ENCODE assay signal across 8 cellular contexts in the genomic region with DNA sequence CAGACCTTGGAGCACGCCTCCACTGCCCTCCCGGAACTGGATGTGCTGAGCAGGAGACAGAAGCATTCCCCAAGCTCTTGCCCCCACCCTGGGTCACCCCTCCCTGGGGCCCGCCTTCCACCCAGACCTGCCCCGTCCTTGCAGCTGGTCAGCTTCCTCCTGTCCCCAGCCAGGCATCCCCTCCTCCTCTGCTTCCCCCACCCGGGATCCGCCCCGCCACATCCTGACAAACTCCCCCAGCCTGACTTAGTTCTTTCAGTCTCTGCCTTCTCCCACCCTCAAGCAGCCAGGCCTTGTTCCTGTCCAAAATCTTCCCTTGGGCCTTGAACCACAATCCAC. TPM values are rescaled to one million over a fixed set of nuclear protein-coding genes. Genes with fewer than 3 reads are reported as not detected.
DNase-seq lines count a peak whose midpoint lies in the region; ATAC-seq, FAIRE-seq and TF ChIP-seq lines count a peak whose summit lies in the region.

No MANE protein-coding gene starts in this region.

- peaks cover 10 to 21% (median 12%) of the 10 kb centered on the region in 4 donors for H3K4me1 Mint-ChIP-seq in naive thymus-derived CD8-positive, alpha-beta T cell
- H3K4me1 Mint-ChIP-seq in activated CD8-positive, alpha-beta T cell treated with anti-CD3 and anti-CD28 coated beads for 36 hours (ENCODE audit: low read depth) = peaks cover 9% of the 10 kb centered on the region

- peak overlapping the region; percentile 90; the same call in 1 of the 2 replicates for H2BK20ac ChIP-seq in H1 (ENCODE audit: low read length)

- H2BK15ac ChIP-seq in H1 (ENCODE audit: low read length) = 0 out of 2 replicates have a peak overlapping the region, but pooled peaks have one; percentile 61

- H2BK12ac ChIP-seq in H1 (ENCODE audit: low read depth, low read length) = no peak overlapping the region

- peaks cover 0 to 1% (median 0%) of the 10 kb centered on the region in 9 donors for H3K9me3 Mint-ChIP-seq in naive thymus-derived CD8-positive, alpha-beta T cell
- no peaks in the 10 kb centered on the region for H3K9me3 Mint-ChIP-seq in activated CD8-positive, alpha-beta T cell treated with anti-CD3 and anti-CD28 coated beads for 36 hours

- H4K20me1 ChIP-seq in H1 (replicated peaks in 1 of 2; ENCODE audit: control insufficient read depth in 1 of 2, insufficient read depth in 2 of 2, low read length in 2 of 2) = peaks cover 0 to 7% of the 10 kb centered on the region in 2 experiments

- H2BK5ac ChIP-seq in H1 (ENCODE audit: low read depth, low read length) = peak overlapping the region; percentile 60; the same call in 1 of the 2 replicates

- no peaks in the 10 kb centered on the region; a peak in 2 of 7 replicates for H3K27me3 ChIP-seq in H1 (replicated peaks in 1 of 4; ENCODE audit: control insufficient read depth in 3 of 4, extremely low read depth in 1 of 4, insufficient read depth in 3 of 4, low read length in 3 of 4)

- H3K36me3 ChIP-seq in H1 (ENCODE audit: control insufficient read depth in 2 of 4, insufficient read depth in 4 of 4, low read length in 3 of 4) = no peaks in the 10 kb centered on the region

- CTCF ChIA-PET in H1 (lab: Charles Lee; ENCODE audit: partially characterized antibody) = interaction anchor here (0.7 to 2.2 kb wide), 5 partner anchors 12 to 57 kb away, joined by 3 to 6 read pairs (median 3); no protein-coding TSS in a partner anchor
- CTCF ChIA-PET in activated CD8-positive, alpha-beta T cell treated with anti-CD3 and anti-CD28 coated beads for 36 hours (lab: Charles Lee) = no interaction called here

- POLR2A ChIA-PET in H1 (lab: Charles Lee; ENCODE audit: partially characterized antibody) = interaction anchor here (0.6 to 1.8 kb wide), 4 partner anchors 13 to 186 kb away, joined by 3 to 9 read pairs (median 3); no protein-coding TSS in a partner anchor
- POLR2A ChIA-PET in naive thymus-derived CD8-positive, alpha-beta T cell (lab: Charles Lee) = interaction anchor here (1.3 kb wide), 1 partner anchor 15 kb away, joined by 3 read pairs; no protein-coding TSS in a partner anchor
- POLR2A ChIA-PET in activated CD8-positive, alpha-beta T cell treated with anti-CD3 and anti-CD28 coated beads for 36 hours (lab: Charles Lee) = interaction anchor here (1.5 kb wide), 1 partner anchor 13 kb away, joined by 3 read pairs; no protein-coding TSS in a partner anchor

- H3K79me1 ChIP-seq in H1 (ENCODE audit: low read depth, low read length) = no peaks in the 10 kb centered on the region; the same call in 1 of the 2 replicates

- no peak overlapping the region for H3K27ac ChIP-seq in H1 (ENCODE audit: low read depth, low read length)

- peak overlapping the region; percentile 21 for H3K4ac ChIP-seq in H1 (replicated peaks; ENCODE audit: insufficient read length, low read depth, low read length)

- H3K27ac Mint-ChIP-seq in naive thymus-derived CD8-positive, alpha-beta T cell = peak overlapping the region in 5 of 10 donors; percentile 27 to 68 (median 35)
- no peak overlapping the region for H3K27ac Mint-ChIP-seq in activated CD8-positive, alpha-beta T cell treated with anti-CD3 and anti-CD28 coated beads for 36 hours

- TF ChIP-seq EP300 in H1 (IDR thresholded peaks at IDR 0.05; ENCODE audit: borderline replicate concordance in 1 of 2, low read depth in 2 of 2, low read length in 2 of 2) = no peak

- peak overlapping the region; percentile 60; the same call in 1 of the 2 replicates for H3K18ac ChIP-seq in H1 (ENCODE audit: extremely low read depth, low read length)

- no peak overlapping the region for H3K23ac ChIP-seq in H1 (ENCODE audit: insufficient read length)

- H2AK5ac ChIP-seq in H1 (ENCODE audit: low read depth, low read length) = no peak overlapping the region

- no peak overlapping the region for H2AFZ ChIP-seq in H1 (ENCODE audit: low read length)

- no peak overlapping the region for H3K14ac ChIP-seq in H1 (ENCODE audit: insufficient read length)

- no peak overlapping the region for H3K56ac ChIP-seq in H1 (replicated peaks; ENCODE audit: insufficient read length, low read depth, low read length)

- H3K4me3 ChIP-seq in H1 (ENCODE audit: extremely low read depth in 1 of 4, insufficient read depth in 2 of 4, low read depth in 3 of 4, low read length in 4 of 4) = no peak overlapping the region

- peak overlapping the region; percentile 47 for H2BK120ac ChIP-seq in H1 (replicated peaks; ENCODE audit: low read depth, low read length)

- no peak for TF ChIP-seq RAD21 in H1 (IDR thresholded peaks at IDR 0.05 in 1 of 2, conservative IDR thresholded peaks at IDR 0.05 in 1 of 2; ENCODE audit: low read depth in 2 of 2, low read length in 2 of 2)

- no peak overlapping the region for H4K5ac ChIP-seq in H1 (ENCODE audit: insufficient read length, low read depth, low read length)

- peaks cover 0 to 8% of the 10 kb centered on the region in 2 experiments; a peak in 2 of 4 replicates for H3K79me2 ChIP-seq in H1 (ENCODE audit: control insufficient read depth in 1 of 2, insufficient read depth in 2 of 2, low read length in 2 of 2)

- H3K36me3 Mint-ChIP-seq in naive thymus-derived CD8-positive, alpha-beta T cell = no peaks in the 10 kb centered on the region
- H3K36me3 Mint-ChIP-seq in activated CD8-positive, alpha-beta T cell treated with anti-CD3 and anti-CD28 coated beads for 36 hours (ENCODE audit: low read depth) = no peaks in the 10 kb centered on the region

- H3K4me3 Mint-ChIP-seq in naive thymus-derived CD8-positive, alpha-beta T cell = peak overlapping the region; percentile 29 to 79 (median 60)
- no peak overlapping the region for H3K4me3 Mint-ChIP-seq in activated CD8-positive, alpha-beta T cell treated with anti-CD3 and anti-CD28 coated beads for 36 hours

- intact Hi-C loops in activated CD8-positive, alpha-beta T cell treated with anti-CD3 and anti-CD28 coated beads for 36 hours (cut with micrococcal nuclease) = no loop called here

- 86% methylated on average over 2 of the region's 7 CpGs; no CpG with 5 or more reads in 1 of the 2 experiments for WGBS in H1 (ENCODE audit: extremely low coverage in 1 of 2, insufficient coverage in 1 of 2, insufficient read length in 1 of 2, insufficient replicate concordance in 2 of 2, low coverage in 1 of 2, low lambda C conversion rate in 2 of 2, missing lambda C conversion rate in 1 of 2), 2 experiments

- H3K27me3 Mint-ChIP-seq in naive thymus-derived CD8-positive, alpha-beta T cell = peaks cover 4 to 14% (median 7%) of the 10 kb centered on the region in 5 donors
- peaks cover 10% of the 10 kb centered on the region for H3K27me3 Mint-ChIP-seq in activated CD8-positive, alpha-beta T cell treated with anti-CD3 and anti-CD28 coated beads for 36 hours

- no peak overlapping the region for H3K4me2 ChIP-seq in H1 (ENCODE audit: insufficient read depth in 1 of 2, low read depth in 2 of 2, low read length in 2 of 2)

- no peak for ATAC-seq in naive thymus-derived CD8-positive, alpha-beta T cell
- ATAC-seq in activated CD8-positive, alpha-beta T cell treated with anti-CD3 and anti-CD28 coated beads for 36 hours = no peak
- ATAC-seq in HG02610 (IDR thresholded peaks at IDR 0.05; ENCODE audit: unreplicated experiment) = no peak
- no peak for ATAC-seq in GM21717 (IDR thresholded peaks at IDR 0.05; ENCODE audit: unreplicated experiment)
- ATAC-seq in GM19452 (IDR thresholded peaks at IDR 0.05; ENCODE audit: unreplicated experiment) = no peak

- H3K9ac ChIP-seq in H1 (replicated peaks in 1 of 4; ENCODE audit: extremely low read depth in 1 of 4, low read depth in 3 of 4, low read length in 3 of 4) = no peak overlapping the region

- no peaks in the 10 kb centered on the region; a peak in 1 of 4 replicates for H3K9me3 ChIP-seq in H1 (ENCODE audit: insufficient read depth in 2 of 2, low read depth in 1 of 2, low read length in 1 of 2)

- no peak for TF ChIP-seq CTCF in H1 (IDR thresholded peaks at IDR 0.05; ENCODE audit: control extremely low read depth in 1 of 3, insufficient read depth in 1 of 3, low read depth in 1 of 3, low read length in 3 of 3)
- TF ChIP-seq CTCF in activated CD8-positive, alpha-beta T cell treated with anti-CD3 and anti-CD28 coated beads for 36 hours (IDR thresholded peaks at IDR 0.05) = no peak

- no peak for FAIRE-seq in H1 (lab: Jason Lieb, UNC)

- H4K91ac ChIP-seq in H1 (replicated peaks; ENCODE audit: insufficient read length, low read length) = peak overlapping the region; percentile 89

- no peak overlapping the region for H4K8ac ChIP-seq in H1 (ENCODE audit: extremely low read depth, insufficient read depth, low read length)

- H3K4me1 ChIP-seq in H1 (replicated peaks in 1 of 4; ENCODE audit: control insufficient read depth in 3 of 4, insufficient read depth in 4 of 4, low read length in 3 of 4) = peaks cover 3 to 35% (median 18%) of the 10 kb centered on the region in 4 experiments

- DNase-seq in COLO829 (ENCODE audit: low spot score) = peak; percentile 61
- DNase-seq in NOMO-1 treated with dmso at 0.1 percent for 144 hours (lab: John Stamatoyannopoulos, UW; ENCODE audit: unreplicated experiment) = peak; percentile 59
- DNase-seq in H1 (ENCODE audit: low read depth in 1 of 2, low spot score in 2 of 2) = no peak
- no peak for DNase-seq in naive thymus-derived CD8-positive, alpha-beta T cell
- no peak for DNase-seq in activated CD8-positive, alpha-beta T cell treated with anti-CD3 and anti-CD28 coated beads for 36 hours

- no peak for TF ChIP-seq POLR2A in H1 (IDR thresholded peaks at IDR 0.05; ENCODE audit: control extremely low read depth in 1 of 2, low read depth in 2 of 2, low read length in 2 of 2)

- peaks cover 2% of the 10 kb centered on the region; the same call in 1 of the 2 replicates for H3K23me2 ChIP-seq in H1 (ENCODE audit: low read depth, low read length)

RNA-seq across cellular contexts. Expression of a gene that starts 1.1 kb away (rescaled TPM):
- 92.8 and 106 TPM in 2 replicates for total RNA-seq in H1 (2021; fragmentation: NEBNext Ultra II Directional; extraction: Animal tissue kit (Norgen Biotek cat#: 25700))
- polyA plus RNA-seq in H1 (2011; rRNA removed) = 58.3 and 83.3 TPM in 2 replicates
- 58.5 TPM for polyA plus RNA-seq in H1 (2011; cell fraction: cytosol; rRNA removed)
- polyA plus RNA-seq in H1 (2011; cell fraction: nucleus; rRNA removed) = 226 TPM
- 63.1 to 97.9 TPM (median 90.3 TPM) in 4 replicates for polyA plus RNA-seq in H1 (2012, experiment 1 of 2)
- 97.7 TPM for polyA plus RNA-seq in H1 (2012, experiment 2 of 2)
- polyA plus RNA-seq in H1 (2013, experiment 1 of 2) = 115 TPM
- polyA plus RNA-seq in H1 (2013, experiment 2 of 2) = 92.5 TPM
- polyA minus RNA-seq in H1 (2011; rRNA and poly(A)+ RNA removed) = 71.0 and 71.3 TPM in 2 replicates
- polyA minus RNA-seq in H1 (2011; cell fraction: cytosol; rRNA and poly(A)+ RNA removed) = 70.6 TPM
- polyA minus RNA-seq in H1 (2011; cell fraction: nucleus; rRNA and poly(A)+ RNA removed) = 62.9 TPM
- total RNA-seq in naive thymus-derived CD8-positive, alpha-beta T cell = 10 to 100 TPM; 14.3 to 16.7 TPM
- polyA plus RNA-seq in naive thymus-derived CD8-positive, alpha-beta T cell = 1 to 10 TPM in 2 of 3 donors, under 1 TPM in 1; 0.72 to 4.1 (median 1.1) TPM
- 10 to 100 TPM; 22.1 to 26.4 TPM for total RNA-seq in activated CD8-positive, alpha-beta T cell treated with anti-CD3 and anti-CD28 coated beads for 36 hours

RNA-seq across cellular contexts. Expression of a gene that starts 18.2 kb away (rescaled TPM):
- 1.1 TPM in 2 replicates for total RNA-seq in H1 (2021; fragmentation: NEBNext Ultra II Directional; extraction: Animal tissue kit (Norgen Biotek cat#: 25700))
- polyA plus RNA-seq in H1 (2011; rRNA removed) = 1.9 and 3.6 TPM in 2 replicates
- polyA plus RNA-seq in H1 (2011; cell fraction: cytosol; rRNA removed) = 2.0 TPM
- 13.0 TPM for polyA plus RNA-seq in H1 (2011; cell fraction: nucleus; rRNA removed)
- 0.58 to 2.1 TPM (median 1.6 TPM) in 4 replicates for polyA plus RNA-seq in H1 (2012, experiment 1 of 2)
- polyA plus RNA-seq in H1 (2012, experiment 2 of 2) = 0.84 TPM
- polyA plus RNA-seq in H1 (2013, experiment 1 of 2) = 0.75 TPM
- polyA plus RNA-seq in H1 (2013, experiment 2 of 2) = 0.75 TPM
- polyA minus RNA-seq in H1 (2011; rRNA and poly(A)+ RNA removed) = 0.32 and 0.50 TPM in 2 replicates
- polyA minus RNA-seq in H1 (2011; cell fraction: cytosol; rRNA and poly(A)+ RNA removed) = 1.2 TPM
- polyA minus RNA-seq in H1 (2011; cell fraction: nucleus; rRNA and poly(A)+ RNA removed) = 1.4 TPM
- 1 to 10 TPM; 7.0 to 9.1 TPM for total RNA-seq in naive thymus-derived CD8-positive, alpha-beta T cell
- 1 to 10 TPM in 2 of 3 donors, under 1 TPM in 1; 0.53 to 1.1 (median 1.0) TPM for polyA plus RNA-seq in naive thymus-derived CD8-positive, alpha-beta T cell
- 1 to 10 TPM; 4.6 to 5.3 TPM for total RNA-seq in activated CD8-positive, alpha-beta T cell treated with anti-CD3 and anti-CD28 coated beads for 36 hours

RNA-seq across cellular contexts. Expression of a gene that starts 34.6 kb away (rescaled TPM):
- 32.2 and 32.3 TPM in 2 replicates for total RNA-seq in H1 (2021; fragmentation: NEBNext Ultra II Directional; extraction: Animal tissue kit (Norgen Biotek cat#: 25700))
- 25.0 and 33.1 TPM in 2 replicates for polyA plus RNA-seq in H1 (2011; rRNA removed)
- polyA plus RNA-seq in H1 (2011; cell fraction: cytosol; rRNA removed) = 34.4 TPM
- polyA plus RNA-seq in H1 (2011; cell fraction: nucleus; rRNA removed) = 140 TPM
- polyA plus RNA-seq in H1 (2012, experiment 1 of 2) = 24.5 to 41.1 TPM (median 35.3 TPM) in 4 replicates
- polyA plus RNA-seq in H1 (2012, experiment 2 of 2) = 25.1 TPM
- 17.9 TPM for polyA plus RNA-seq in H1 (2013, experiment 1 of 2)
- 16.7 TPM for polyA plus RNA-seq in H1 (2013, experiment 2 of 2)
- polyA minus RNA-seq in H1 (2011; rRNA and poly(A)+ RNA removed) = 30.2 and 31.7 TPM in 2 replicates
- 23.9 TPM for polyA minus RNA-seq in H1 (2011; cell fraction: cytosol; rRNA and poly(A)+ RNA removed)
- polyA minus RNA-seq in H1 (2011; cell fraction: nucleus; rRNA and poly(A)+ RNA removed) = 34.9 TPM
- 100 to 1,000 TPM in 1 of 2 experiments, 10 to 100 TPM in 1; 93.3 to 104 TPM for total RNA-seq in naive thymus-derived CD8-positive, alpha-beta T cell
- polyA plus RNA-seq in naive thymus-derived CD8-positive, alpha-beta T cell = 10 to 100 TPM; 13.3 to 29.1 (median 17.0) TPM
- total RNA-seq in activated CD8-positive, alpha-beta T cell treated with anti-CD3 and anti-CD28 coated beads for 36 hours = 10 to 100 TPM; 44.2 to 44.3 TPM

RNA-seq across cellular contexts. Expression of a gene that starts 38.4 kb away (rescaled TPM):
- 1.5 TPM in 2 replicates for total RNA-seq in H1 (2021; fragmentation: NEBNext Ultra II Directional; extraction: Animal tissue kit (Norgen Biotek cat#: 25700))
- 0.70 and 1.5 TPM in 2 replicates for polyA plus RNA-seq in H1 (2011; rRNA removed)
- 1.1 TPM for polyA plus RNA-seq in H1 (2011; cell fraction: cytosol; rRNA removed)
- polyA plus RNA-seq in H1 (2011; cell fraction: nucleus; rRNA removed) = 4.6 TPM
- 0.36 to 1.7 TPM (median 1.1 TPM) in 4 replicates for polyA plus RNA-seq in H1 (2012, experiment 1 of 2)
- polyA plus RNA-seq in H1 (2012, experiment 2 of 2) = 0.45 TPM
- polyA plus RNA-seq in H1 (2013, experiment 1 of 2) = 0.87 TPM
- 0.96 TPM for polyA plus RNA-seq in H1 (2013, experiment 2 of 2)
- polyA minus RNA-seq in H1 (2011; rRNA and poly(A)+ RNA removed) = 0.57 and 0.68 TPM in 2 replicates
- polyA minus RNA-seq in H1 (2011; cell fraction: cytosol; rRNA and poly(A)+ RNA removed) = not detected
- 1.00 TPM for polyA minus RNA-seq in H1 (2011; cell fraction: nucleus; rRNA and poly(A)+ RNA removed)
- total RNA-seq in naive thymus-derived CD8-positive, alpha-beta T cell = 1 to 10 TPM in 1 of 2 experiments, under 1 TPM in 1; 0.86 to 1.2 TPM
- under 1 TPM; 0.13 to 0.24 (median 0.16) TPM for polyA plus RNA-seq in naive thymus-derived CD8-positive, alpha-beta T cell
- 1 to 10 TPM; 5.9 to 6.2 TPM for total RNA-seq in activated CD8-positive, alpha-beta T cell treated with anti-CD3 and anti-CD28 coated beads for 36 hours

RNA-seq across cellular contexts. Expression of a gene that starts 47.1 kb away (rescaled TPM):
- 15.6 and 20.3 TPM in 2 replicates for total RNA-seq in H1 (2021; fragmentation: NEBNext Ultra II Directional; extraction: Animal tissue kit (Norgen Biotek cat#: 25700))
- polyA plus RNA-seq in H1 (2011; rRNA removed) = 17.3 and 25.9 TPM in 2 replicates
- polyA plus RNA-seq in H1 (2011; cell fraction: cytosol; rRNA removed) = 24.5 TPM
- polyA plus RNA-seq in H1 (2011; cell fraction: nucleus; rRNA removed) = 83.3 TPM
- polyA plus RNA-seq in H1 (2012, experiment 1 of 2) = 13.2 to 20.0 TPM (median 18.2 TPM) in 4 replicates
- 15.2 TPM for polyA plus RNA-seq in H1 (2012, experiment 2 of 2)
- polyA plus RNA-seq in H1 (2013, experiment 1 of 2) = 14.5 TPM
- polyA plus RNA-seq in H1 (2013, experiment 2 of 2) = 11.9 TPM
- 8.8 and 9.6 TPM in 2 replicates for polyA minus RNA-seq in H1 (2011; rRNA and poly(A)+ RNA removed)
- 11.2 TPM for polyA minus RNA-seq in H1 (2011; cell fraction: cytosol; rRNA and poly(A)+ RNA removed)
- polyA minus RNA-seq in H1 (2011; cell fraction: nucleus; rRNA and poly(A)+ RNA removed) = 19.5 TPM
- 1 to 10 TPM; 2.1 to 2.9 TPM for total RNA-seq in naive thymus-derived CD8-positive, alpha-beta T cell
- polyA plus RNA-seq in naive thymus-derived CD8-positive, alpha-beta T cell = under 1 TPM in 2 of 3 donors, not detected in 1; 0.02 to 0.03 TPM
- total RNA-seq in activated CD8-positive, alpha-beta T cell treated with anti-CD3 and anti-CD28 coated beads for 36 hours = 1 to 10 TPM; 7.9 to 9.2 TPM

Comparison
In these comparisons a context has a peak if more than half of its experiments do, and no peak if none do; other contexts are left out.
1. DNase-seq: peak in COLO829 (single experiment) and NOMO-1 treated with dmso at 0.1 percent for 144 hours (single experiment); none in H1 (0 of 2), naive thymus-derived CD8-positive, alpha-beta T cell (0 of 10) and activated CD8-positive, alpha-beta T cell treated with anti-CD3 and anti-CD28 coated beads for 36 hours (single experiment).